ENCODE assay signal across 1 cellular context in the genomic region with DNA sequence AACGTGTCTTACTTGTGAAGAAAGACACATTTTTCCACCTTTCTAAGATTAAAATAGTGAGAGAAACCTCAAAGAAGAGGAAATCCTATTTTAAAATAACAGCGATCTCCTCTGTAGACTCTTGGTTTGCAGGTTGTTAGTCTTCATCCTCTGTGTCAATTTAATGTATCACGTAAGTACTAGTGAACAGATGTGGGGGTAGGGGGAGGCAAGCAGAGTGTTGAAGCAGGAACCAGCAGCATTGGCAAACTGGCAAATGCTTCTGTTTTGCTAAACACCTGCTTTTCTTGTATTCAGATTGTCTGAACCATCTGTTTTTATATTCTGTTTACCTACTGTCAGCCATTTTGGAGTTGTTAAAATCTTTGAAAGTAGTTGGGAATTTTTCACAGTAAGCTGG.
TF ChIP-seq lines count a peak whose summit lies in the region.

No MANE protein-coding gene starts in this region.

TF ChIP-seq in GM12878, 131 proteins besides CTCF, POLR2A, EP300 and RAD21 (continued from another document):
- TF ChIP-seq, protein P1, sequence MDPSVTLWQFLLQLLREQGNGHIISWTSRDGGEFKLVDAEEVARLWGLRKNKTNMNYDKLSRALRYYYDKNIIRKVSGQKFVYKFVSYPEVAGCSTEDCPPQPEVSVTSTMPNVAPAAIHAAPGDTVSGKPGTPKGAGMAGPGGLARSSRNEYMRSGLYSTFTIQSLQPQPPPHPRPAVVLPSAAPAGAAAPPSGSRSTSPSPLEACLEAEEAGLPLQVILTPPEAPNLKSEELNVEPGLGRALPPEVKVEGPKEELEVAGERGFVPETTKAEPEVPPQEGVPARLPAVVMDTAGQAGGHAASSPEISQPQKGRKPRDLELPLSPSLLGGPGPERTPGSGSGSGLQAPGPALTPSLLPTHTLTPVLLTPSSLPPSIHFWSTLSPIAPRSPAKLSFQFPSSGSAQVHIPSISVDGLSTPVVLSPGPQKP (IDR thresholded peaks at IDR 0.05; ENCODE audit: low read depth, low read length) = no peak
- TF ChIP-seq ZSCAN29 (IDR thresholded peaks at IDR 0.05) = no peak
- TF ChIP-seq YBX1 (IDR thresholded peaks at IDR 0.05) = no peak
- no peak for TF ChIP-seq MYC (IDR thresholded peaks at IDR 0.05; ENCODE audit: insufficient read depth, insufficient read length, insufficient replicate concordance, low read length, severe bottlenecking)
